9 cellular contexts compared by ENCODE assay signal in genomic region chr13:98731038-98731437, GRCh38. TPM values are rescaled to one million over a fixed set of nuclear protein-coding genes. Genes with fewer than 3 reads are reported as not detected.
"Had no signal": no experiment of that assay in that cellular context is flagged by ENCODE, and none has a peak within 500 bp of the region (broad histone marks: within the 10 kb centered on the region; RNA-seq: fewer than 3 reads in every experiment).

No MANE protein-coding gene starts in this region.

- DNase-seq: HFFc6, KBM-7 had no signal

- H3K4me3 Mint-ChIP-seq: GM23338, HFFc6, IgD-negative memory B cell had no signal

- H3K27ac Mint-ChIP-seq: GM23338, HFFc6, IgD-negative memory B cell had no signal

- H3K4me3 ChIP-seq: GM23338, HAP-1 had no signal

- H3K4me2 ChIP-seq: GM23338 had no signal

- H2AFZ ChIP-seq: GM23338 had no signal

- H3K4me1 Mint-ChIP-seq: IgD-negative memory B cell had no signal

- H3K4me1 ChIP-seq: HAP-1 had no signal

- H3K9me3 ChIP-seq: HAP-1 had no signal

- ATAC-seq: GM23338, HCT116 had no signal

- H3K36me3 ChIP-seq: HAP-1 had no signal

- H3K36me3 Mint-ChIP-seq: IgD-negative memory B cell had no signal

- FAIRE-seq: HTR-8/SVneo had no signal

RNA-seq across cellular contexts. Expression of gene SLC15A1, which starts 21.4 kb away (rescaled TPM):
- total RNA-seq: H4, HFFc6, HT-29 had no signal
- polyA plus RNA-seq: IgD-negative memory B cell had no signal
